Comparison of ENCODE assay signal across 2 cellular contexts in genomic region chr15:74392902-74393301, GRCh38.
TF ChIP-seq lines count a peak whose summit lies in the region.

No MANE protein-coding gene starts in this region.

TF ChIP-seq in IMR-90, 13 proteins besides CTCF, POLR2A, EP300 and RAD21:
- TF ChIP-seq CEBPB (IDR thresholded peaks at IDR 0.05; ENCODE audit: low read depth, low read length) (no peak), ELK1 (IDR thresholded peaks at IDR 0.05; ENCODE audit: borderline replicate concordance, low read depth, low read length) (no peak), CHD1 (IDR thresholded peaks at IDR 0.05; ENCODE audit: low read depth, low read length) (no peak), SMC3 (IDR thresholded peaks at IDR 0.05; ENCODE audit: low read depth, low read length) (no peak), USF2 (IDR thresholded peaks at IDR 0.05; ENCODE audit: low read depth, low read length) (no peak), NFE2L2 (IDR thresholded peaks at IDR 0.05; ENCODE audit: low read depth, low read length) (no peak), MAFK (IDR thresholded peaks at IDR 0.05; ENCODE audit: low read depth, low read length) (no peak), RFX5 (IDR thresholded peaks at IDR 0.05; ENCODE audit: low read depth, low read length) (no peak), BHLHE40 (IDR thresholded peaks at IDR 0.05; ENCODE audit: low read depth, low read length) (no peak), RCOR1 (IDR thresholded peaks at IDR 0.05; ENCODE audit: insufficient replicate concordance, low read length) (no peak)

TF ChIP-seq in GM12878, 131 proteins besides CTCF, POLR2A, EP300 and RAD21:
- TF ChIP-seq BACH1 (IDR thresholded peaks at IDR 0.05; ENCODE audit: borderline replicate concordance) (no peak), E4F1 (IDR thresholded peaks at IDR 0.05; ENCODE audit: borderline replicate concordance, partially characterized antibody) (no peak), RCOR1 (conservative IDR thresholded peaks at IDR 0.05; ENCODE audit: low read depth, low read length) (no peak), SMAD5 (IDR thresholded peaks at IDR 0.05; ENCODE audit: low read depth) (no peak), MAX (IDR thresholded peaks at IDR 0.05; ENCODE audit: low read depth, low read length) (no peak), MEF2A (IDR thresholded peaks at IDR 0.05; ENCODE audit: insufficient read depth, low read depth, low read length) (no peak), ZBTB40 (IDR thresholded peaks at IDR 0.05; ENCODE audit: borderline replicate concordance) (no peak), RAD51 (IDR thresholded peaks at IDR 0.05) (no peak), USF1 (IDR thresholded peaks at IDR 0.05; ENCODE audit: borderline replicate concordance, extremely low read length, insufficient read depth, low read depth, low read length) (no peak), DPF2 (IDR thresholded peaks at IDR 0.05) (no peak), NR2C2 (IDR thresholded peaks at IDR 0.05; ENCODE audit: borderline replicate concordance, control insufficient read depth, insufficient read length, low read depth) (no peak), NKRF (conservative IDR thresholded peaks at IDR 0.05) (no peak), ZBED1 (IDR thresholded peaks at IDR 0.05; ENCODE audit: borderline replicate concordance) (no peak), YBX1 (IDR thresholded peaks at IDR 0.05) (no peak), E2F4 (IDR thresholded peaks at IDR 0.05; ENCODE audit: low read depth, low read length) (no peak), NR2F1 (conservative IDR thresholded peaks at IDR 0.05) (no peak), ZNF217 (IDR thresholded peaks at IDR 0.05) (no peak)
